25 cellular contexts compared by ENCODE assay signal in genomic region chr3:195010551-195011100, GRCh38.
DNase-seq lines count a peak whose midpoint lies in the region; ATAC-seq, FAIRE-seq and TF ChIP-seq lines count a peak whose summit lies in the region.
"Had no signal": no experiment of that assay in that cellular context is flagged by ENCODE, and none has a peak within 500 bp of the region (broad histone marks: within the 10 kb centered on the region; RNA-seq: fewer than 3 reads in every experiment).

No MANE protein-coding gene starts in this region.

- H2AFZ ChIP-seq in H1 (ENCODE audit: low read length) = no peak overlapping the region
- H2AFZ ChIP-seq: GM23248 had no signal

- POLR2A ChIA-PET in H1 (lab: Charles Lee; ENCODE audit: partially characterized antibody) = no interaction called here

- 0 out of 2 replicates have a peak overlapping the region, but pooled peaks have one; percentile 66 for H3K18ac ChIP-seq in H1 (ENCODE audit: extremely low read depth, low read length)

- no peak overlapping the region for H3K56ac ChIP-seq in H1 (replicated peaks; ENCODE audit: insufficient read length, low read depth, low read length)

- H3K9ac ChIP-seq in H1 (replicated peaks in 1 of 4; ENCODE audit: extremely low read depth in 1 of 4, low read depth in 3 of 4, low read length in 3 of 4) = no peak overlapping the region
- H3K9ac ChIP-seq: GM23248 had no signal

- peak; percentile 52 for DNase-seq in activated effector memory CD4-positive, alpha-beta T cell treated with anti-CD3 and anti-CD28 coated beads, Interleukin-2, amount 50 U/mL, for 16 hours
- no peak for DNase-seq in activated effector memory CD4-positive, alpha-beta T cell treated with Interleukin-2 at 50 U/mL for 16 hours
- DNase-seq in H1 (ENCODE audit: low read depth in 1 of 2, low spot score in 2 of 2) (no peak), posterior vena cava (ENCODE audit: low spot score) (peak; percentile 52), aorta (no peak), HuH-7 (ENCODE audit: low spot score) (no peak), glomerular visceral epithelial cell (ENCODE audit: extremely low spot score) (no peak)
- DNase-seq: BE2C; CD4-positive, CD25-positive, alpha-beta regulatory T cell; DMS53; GM23248; H9; NCI-H1048; NCI-H1417; NCI-H1694; NCI-H2029 treated with DMSO at 0.1 percent for 48 hours; NCI-H446 treated with DMSO at 0.1 percent for 48 hours; NCI-H526; NK-92 treated with Interleukin-12 subunit alpha and Interleukin-12 subunit beta, amount 100 ng/mL, for 24 hours; SHP77 treated with DMSO at 0.1 percent for 48 hours had no signal

- peak overlapping the region; percentile 5; the same call in 1 of the 2 replicates for H2BK20ac ChIP-seq in H1 (ENCODE audit: low read length)

- no peak overlapping the region for H2AK5ac ChIP-seq in H1 (ENCODE audit: low read depth, low read length)

- TF ChIP-seq EP300 in H1 (IDR thresholded peaks at IDR 0.05; ENCODE audit: borderline replicate concordance in 1 of 2, low read depth in 2 of 2, low read length in 2 of 2) = no peak

- TF ChIP-seq POLR2A in H1 (IDR thresholded peaks at IDR 0.05; ENCODE audit: control extremely low read depth in 1 of 2, low read depth in 2 of 2, low read length in 2 of 2) = no peak

- FAIRE-seq in H1 (lab: Jason Lieb, UNC) = no peak
- FAIRE-seq: D721Med, GM18507 had no signal

- H2BK5ac ChIP-seq in H1 (ENCODE audit: low read depth, low read length) = peak overlapping the region; percentile 22; the same call in 1 of the 2 replicates

- ATAC-seq in aorta (ENCODE audit: low FRiP score) (no peak), GM19351 (IDR thresholded peaks at IDR 0.05; ENCODE audit: unreplicated experiment) (no peak)

- H3K4me3 ChIP-seq in H1 (ENCODE audit: extremely low read depth in 1 of 4, insufficient read depth in 2 of 4, low read depth in 3 of 4, low read length in 4 of 4) (no peak overlapping the region), aorta (ENCODE audit: low read length in 2 of 2) (no peak overlapping the region)
- H3K4me3 ChIP-seq: GM23248 had no signal

- CTCF ChIA-PET in H1 (lab: Charles Lee; ENCODE audit: partially characterized antibody) = interaction anchor here (0.9 to 3.7 kb wide), 4 partner anchors 8 to 110 kb away, joined by 3 to 11 read pairs (median 5); no protein-coding TSS in a partner anchor

- H3K79me2 ChIP-seq in H1 (ENCODE audit: control insufficient read depth in 1 of 2, insufficient read depth in 2 of 2, low read length in 2 of 2) = no peaks in the 10 kb centered on the region

- TF ChIP-seq RAD21 in H1 (IDR thresholded peaks at IDR 0.05 in 1 of 2, conservative IDR thresholded peaks at IDR 0.05 in 1 of 2; ENCODE audit: low read depth in 2 of 2, low read length in 2 of 2) = no peak

- no peak overlapping the region for H4K8ac ChIP-seq in H1 (ENCODE audit: extremely low read depth, insufficient read depth, low read length)

- H3K4me1 ChIP-seq in H1 (replicated peaks in 1 of 4; ENCODE audit: control insufficient read depth in 3 of 4, insufficient read depth in 4 of 4, low read length in 3 of 4) (peaks cover 0 to 6% (median 2%) of the 10 kb centered on the region in 4 experiments; a peak in 4 of 7 replicates), aorta (ENCODE audit: control insufficient read depth in 1 of 2, insufficient read depth in 2 of 2, low read length in 2 of 2) (no peaks in the 10 kb centered on the region)

- no peaks in the 10 kb centered on the region; a peak in 1 of 7 replicates for H3K27me3 ChIP-seq in H1 (replicated peaks in 1 of 4; ENCODE audit: control insufficient read depth in 3 of 4, extremely low read depth in 1 of 4, insufficient read depth in 3 of 4, low read length in 3 of 4)
- no peaks in the 10 kb centered on the region for H3K27me3 ChIP-seq in aorta (ENCODE audit: control insufficient read depth in 1 of 2, insufficient read depth in 2 of 2, low read length in 1 of 2)
- H3K27me3 ChIP-seq: BE2C had no signal

- no peaks in the 10 kb centered on the region; the same call in 1 of the 2 replicates for H3K23me2 ChIP-seq in H1 (ENCODE audit: low read depth, low read length)

- H3K36me3 ChIP-seq in H1 (ENCODE audit: control insufficient read depth in 2 of 4, insufficient read depth in 4 of 4, low read length in 3 of 4) (no peaks in the 10 kb centered on the region), aorta (ENCODE audit: control insufficient read depth in 1 of 2, insufficient read depth in 2 of 2, low read length in 1 of 2) (no peaks in the 10 kb centered on the region)
- H3K36me3 ChIP-seq: BE2C had no signal

- H3K27ac ChIP-seq in H1 (ENCODE audit: low read depth, low read length) = no peak overlapping the region
- no peak overlapping the region for H3K27ac ChIP-seq in aorta (ENCODE audit: low read depth in 1 of 2, low read length in 2 of 2)
- H3K27ac ChIP-seq: 22Rv1, GM23248, RWPE1 had no signal

- TF ChIP-seq CTCF in H1 (IDR thresholded peaks at IDR 0.05; ENCODE audit: control extremely low read depth in 1 of 3, insufficient read depth in 1 of 3, low read depth in 1 of 3, low read length in 3 of 3) = no peak

- H3K4me2 ChIP-seq in H1 (ENCODE audit: insufficient read depth in 1 of 2, low read depth in 2 of 2, low read length in 2 of 2) = no peak overlapping the region

- intact Hi-C loops in posterior vena cava (cut with DNase I) = no loop called here
- intact Hi-C loops in aorta (cut with DNase I) = no loop called here

- no peak overlapping the region for H3K14ac ChIP-seq in H1 (ENCODE audit: insufficient read length)

- no peak overlapping the region for H2BK15ac ChIP-seq in H1 (ENCODE audit: low read length)

- H3K9me3 ChIP-seq in H1 (ENCODE audit: insufficient read depth in 2 of 2, low read depth in 1 of 2, low read length in 1 of 2) (peaks cover 7% of the 10 kb centered on the region in 2 experiments), aorta (ENCODE audit: control insufficient read depth, low read length) (no peaks in the 10 kb centered on the region)
- H3K9me3 ChIP-seq: BE2C had no signal

- H3K4ac ChIP-seq in H1 (replicated peaks; ENCODE audit: insufficient read length, low read depth, low read length) = no peak overlapping the region

- 79% methylated on average over 8 of the region's 10 CpGs; no CpG with 5 or more reads in 1 of the 2 experiments for WGBS in H1 (ENCODE audit: extremely low coverage in 1 of 2, insufficient coverage in 1 of 2, insufficient read length in 1 of 2, insufficient replicate concordance in 2 of 2, low coverage in 1 of 2, low lambda C conversion rate in 2 of 2, missing lambda C conversion rate in 1 of 2), 2 experiments
- WGBS in aorta, 2 donors = 92 to 95% methylated on average over 10 of the region's 10 CpGs

- peak overlapping the region; percentile 6; the same call in 1 of the 2 replicates for H2BK12ac ChIP-seq in H1 (ENCODE audit: low read depth, low read length)

- peak overlapping the region; percentile 45 for H4K91ac ChIP-seq in H1 (replicated peaks; ENCODE audit: insufficient read length, low read length)

- H3K79me1 ChIP-seq in H1 (ENCODE audit: low read depth, low read length) = no peaks in the 10 kb centered on the region

- no peak overlapping the region for H3K23ac ChIP-seq in H1 (ENCODE audit: insufficient read length)

- no peak overlapping the region for H2BK120ac ChIP-seq in H1 (replicated peaks; ENCODE audit: low read depth, low read length)

- H4K20me1 ChIP-seq in H1 (replicated peaks in 1 of 2; ENCODE audit: control insufficient read depth in 1 of 2, insufficient read depth in 2 of 2, low read length in 2 of 2) = no peaks in the 10 kb centered on the region

- no peak overlapping the region for H4K5ac ChIP-seq in H1 (ENCODE audit: insufficient read length, low read depth, low read length)

TF ChIP-seq in H1, 55 proteins besides CTCF, POLR2A, EP300 and RAD21:
- TF ChIP-seq POU5F1 (IDR thresholded peaks at IDR 0.05; ENCODE audit: low read depth, low read length) = no peak
- TF ChIP-seq POLR2AphosphoS5 (IDR thresholded peaks at IDR 0.05; ENCODE audit: low read depth, low read length) = no peak
- no peak for TF ChIP-seq SUZ12 (IDR thresholded peaks at IDR 0.05; ENCODE audit: low read length)
- TF ChIP-seq BCL11A (IDR thresholded peaks at IDR 0.05; ENCODE audit: low read depth in 2 of 2, low read length in 2 of 2) = no peak
- TF ChIP-seq TAF7 (optimal IDR thresholded peaks at IDR 0.05; ENCODE audit: borderline replicate concordance, low read depth, low read length) = no peak
- TF ChIP-seq CBX8 (IDR thresholded peaks at IDR 0.05; ENCODE audit: borderline replicate concordance, low read depth, low read length) = no peak
- no peak for TF ChIP-seq CREB1 (IDR thresholded peaks at IDR 0.05)

Comparison
In these comparisons a context has a peak if more than half of its experiments do, and no peak if none do; other contexts are left out.
1. DNase-seq: peak in activated effector memory CD4-positive, alpha-beta T cell treated with anti-CD3 and anti-CD28 coated beads, Interleukin-2, amount 50 U/mL, for 16 hours (single experiment) and posterior vena cava (single experiment); none in activated effector memory CD4-positive, alpha-beta T cell treated with Interleukin-2 at 50 U/mL for 16 hours (single experiment), H1 (0 of 2), aorta (0 of 2), HuH-7 (single experiment) and glomerular visceral epithelial cell (single experiment).